Comparison of ENCODE assay signal across 8 cellular contexts in genomic region chr1:93448292-93448982, GRCh38. TPM values are rescaled to one million over a fixed set of nuclear protein-coding genes. Genes with fewer than 3 reads are reported as not detected.
A peak's percentile ranks its signal among the peaks of the same experiment; 100 is the strongest.
DNase-seq lines count a peak whose midpoint lies in the region; ATAC-seq and TF ChIP-seq lines count a peak whose summit lies in the region.

No MANE protein-coding gene starts in this region.

- H3K4me3 Mint-ChIP-seq in glutamatergic neuron (ENCODE audit: unreplicated experiment) = peak overlapping the region; percentile 99

- no peaks in the 10 kb centered on the region for H3K36me3 Mint-ChIP-seq in glutamatergic neuron (ENCODE audit: unreplicated experiment)

- peak overlapping the region; percentile 100 for H3K27ac Mint-ChIP-seq in glutamatergic neuron (ENCODE audit: unreplicated experiment)

- peaks cover 9% of the 10 kb centered on the region for H3K27me3 Mint-ChIP-seq in glutamatergic neuron (ENCODE audit: unreplicated experiment)

- peak; percentile 28 for TF ChIP-seq CTCF in glutamatergic neuron (IDR thresholded peaks at IDR 0.05; ENCODE audit: partially characterized antibody, unreplicated experiment)
- no peak for TF ChIP-seq CTCF in omental fat pad (IDR thresholded peaks at IDR 0.05)

- in situ Hi-C loops in KBM-7 (cut with MboI; ENCODE audit: low pct_unique_long_range_greater_than_20kb, low sequenced_read_pairs) = loop anchor here (25.0 kb wide), 2 partner anchors 164 to 389 kb away; no protein-coding TSS in a partner anchor

- ATAC-seq in omental fat pad (ENCODE audit: low FRiP score) = peak; percentile 42
- no peak for ATAC-seq in GM21360 (IDR thresholded peaks at IDR 0.05; ENCODE audit: unreplicated experiment)

- peaks cover 21% of the 10 kb centered on the region for H3K9me3 Mint-ChIP-seq in glutamatergic neuron (ENCODE audit: unreplicated experiment)

- peaks cover 21% of the 10 kb centered on the region for H3K4me1 Mint-ChIP-seq in glutamatergic neuron (ENCODE audit: low read depth, unreplicated experiment)

- DNase-seq in activated CD8-positive, alpha-beta memory T cell treated with anti-CD3 and anti-CD28 coated beads, Interleukin-2, amount 50 U/mL, for 48 hours = peak; percentile 57
- DNase-seq in activated CD8-positive, alpha-beta memory T cell treated with anti-CD3 and anti-CD28 coated beads for 24 hours = no peak
- DNase-seq in NCI-H1105 treated with DMSO at 0.1 percent for 48 hours (lab: John Stamatoyannopoulos, UW) (peak; percentile 74), glutamatergic neuron (peak; percentile 90), omental fat pad (ENCODE audit: low spot score) (no peak), KBM-7 (no peak)
- DNase-seq in activated T-cell treated with anti-CD3 and anti-CD28 coated beads, Interleukin-2, amount 50 U/mL, for 48 hours = peak; percentile 29 to 42

RNA-seq across cellular contexts. Expression of gene FNBP1L, which starts 0.5 kb away (rescaled TPM):
- total RNA-seq in glutamatergic neuron (ENCODE audit: unreplicated experiment) (251 TPM), omental fat pad (10 to 100 TPM; 16.7 to 47.1 (median 27.7) TPM)

Comparison
In these comparisons a context has a peak if more than half of its experiments do, and no peak if none do; other contexts are left out.
1. DNase-seq: peak in activated CD8-positive, alpha-beta memory T cell treated with anti-CD3 and anti-CD28 coated beads, Interleukin-2, amount 50 U/mL, for 48 hours (single experiment), NCI-H1105 treated with DMSO at 0.1 percent for 48 hours (single experiment), activated T-cell treated with anti-CD3 and anti-CD28 coated beads, Interleukin-2, amount 50 U/mL, for 48 hours (2 of 2) and glutamatergic neuron (single experiment); none in activated CD8-positive, alpha-beta memory T cell treated with anti-CD3 and anti-CD28 coated beads for 24 hours (single experiment), omental fat pad (single experiment) and KBM-7 (single experiment).